Comparison of ENCODE assay signal across 27 cellular contexts in genomic region chr10:44949915-44950314, GRCh38. TPM values are rescaled to one million over a fixed set of nuclear protein-coding genes. Genes with fewer than 3 reads are reported as not detected.
DNase-seq lines count a peak whose midpoint lies in the region; ATAC-seq and TF ChIP-seq lines count a peak whose summit lies in the region.
"Had no signal": no experiment of that assay in that cellular context is flagged by ENCODE, and none has a peak within 500 bp of the region (broad histone marks: within the 10 kb centered on the region; RNA-seq: fewer than 3 reads in every experiment).

No MANE protein-coding gene starts in this region.

- H3K27ac Mint-ChIP-seq in chondrocyte (ENCODE audit: unreplicated experiment) = peak overlapping the region; percentile 81
- H3K27ac Mint-ChIP-seq: activated naive CD4-positive, alpha-beta T cell treated with anti-CD3 and anti-CD28 coated beads for 36 hours; activated T-cell treated with anti-CD3 and anti-CD28 coated beads, Interleukin-2, amount 50 U/mL, for 24 hours; T-helper 1 cell treated with Interleukin-12 subunit alpha and Interleukin-12 subunit beta and Interleukin-4 antibody, amounts not matched to agents 30 μg/mL and 1 μg/mL, for 36 hours had no signal

- no peak overlapping the region for H3K4me3 ChIP-seq in stomach
- H3K4me3 ChIP-seq: esophagus muscularis mucosa, gastrocnemius medialis, K562, psoas muscle, smooth muscle cell had no signal

- ATAC-seq in HG03097 (IDR thresholded peaks at IDR 0.05; ENCODE audit: low FRiP score, unreplicated experiment) = no peak
- ATAC-seq: gastrocnemius medialis, K562 had no signal

- peaks cover 36% of the 10 kb centered on the region for H3K4me1 Mint-ChIP-seq in chondrocyte (ENCODE audit: low read depth)

- no peak for TF ChIP-seq EP300 in stomach (IDR thresholded peaks at IDR 0.05)

- no peaks in the 10 kb centered on the region for H3K27me3 ChIP-seq in stomach
- H3K27me3 ChIP-seq: esophagus muscularis mucosa, gastrocnemius medialis had no signal

- DNase-seq in activated CD4-positive, CD25-positive, alpha-beta regulatory T cell treated with anti-CD3 and anti-CD28 coated beads, Interleukin-2, amount 50 U/mL, for 72 hours = peak; percentile 14
- no peak for DNase-seq in activated CD4-positive, CD25-positive, alpha-beta regulatory T cell (lab: John Stamatoyannopoulos, UW)
- DNase-seq in chondrocyte (ENCODE audit: low spot score) = no peak
- DNase-seq in mesenteric fat pad (ENCODE audit: low spot score) = peak; percentile 64
- DNase-seq in stomach = peak; percentile 64
- no peak for DNase-seq in NCI-H2107 (lab: John Stamatoyannopoulos, UW)
- no peak for DNase-seq in DMS53 treated with DMSO at 0.1 percent for 48 hours (lab: John Stamatoyannopoulos, UW; ENCODE audit: unreplicated experiment)
- DNase-seq: activated naive CD4-positive, alpha-beta T cell treated with anti-CD3 and anti-CD28 coated beads for 36 hours; activated T-cell treated with anti-CD3 and anti-CD28 coated beads, Interleukin-2, amount 50 U/mL, for 24 hours; amygdala; C1 segment of cervical spinal cord; central memory CD4-positive, alpha-beta T cell; effector memory CD4-positive, alpha-beta T cell; gastrocnemius medialis; midbrain; NCI-H774; psoas muscle; stimulated activated CD4-positive, alpha-beta T cell treated with anti-CD3 and anti-CD28 coated beads, Interleukin-4, amount 100 ng/mL, for 24 hours had no signal

- no peak for TF ChIP-seq CTCF in chondrocyte (IDR thresholded peaks at IDR 0.05)
- no peak for TF ChIP-seq CTCF in stomach (IDR thresholded peaks at IDR 0.05)

- peaks cover 10 to 16% (median 13%) of the 10 kb centered on the region in 4 donors for H3K4me1 ChIP-seq in stomach

- 51 to 60% (median 56%) methylated on average over 3 of the region's 3 CpGs for WGBS in stomach, 5 donors

- no peak for TF ChIP-seq POLR2A in stomach (IDR thresholded peaks at IDR 0.05)

- no peaks in the 10 kb centered on the region for H3K36me3 ChIP-seq in stomach

- intact Hi-C loops in stomach (cut with DNase I; ENCODE audit: low total_unique reads) = no loop called here

- peaks cover 8% of the 10 kb centered on the region for H3K36me3 Mint-ChIP-seq in chondrocyte (ENCODE audit: low read depth)

- no peak overlapping the region for H3K4me3 Mint-ChIP-seq in chondrocyte (ENCODE audit: unreplicated experiment)
- H3K4me3 Mint-ChIP-seq: activated naive CD4-positive, alpha-beta T cell treated with anti-CD3 and anti-CD28 coated beads for 36 hours; activated T-cell treated with anti-CD3 and anti-CD28 coated beads, Interleukin-2, amount 50 U/mL, for 24 hours; T-helper 1 cell treated with Interleukin-12 subunit alpha and Interleukin-12 subunit beta and Interleukin-4 antibody, amounts not matched to agents 30 μg/mL and 1 μg/mL, for 36 hours had no signal

- peaks cover 4% of the 10 kb centered on the region for H3K9me3 Mint-ChIP-seq in chondrocyte (ENCODE audit: low read depth)

- H3K27me3 Mint-ChIP-seq in chondrocyte (ENCODE audit: low read depth) = no peaks in the 10 kb centered on the region
- H3K27me3 Mint-ChIP-seq: activated T-cell treated with anti-CD3 and anti-CD28 coated beads, Interleukin-2, amount 50 U/mL, for 24 hours had no signal

- peak overlapping the region in 2 of 5 donors; percentile 30 to 69 for H3K27ac ChIP-seq in stomach
- H3K27ac ChIP-seq: gastrocnemius medialis, psoas muscle had no signal

- H3K9me3 ChIP-seq in stomach = no peaks in the 10 kb centered on the region
- H3K9me3 ChIP-seq: esophagus muscularis mucosa, gastrocnemius medialis, psoas muscle had no signal

RNA-seq across cellular contexts. Expression of gene RASSF4, which starts 9.7 kb away (rescaled TPM):
- total RNA-seq in chondrocyte (24.6 to 37.8 TPM (median 35.9 TPM) in 3 replicates), mesenteric fat pad (122 TPM), stomach (10 to 100 TPM in 4 of 5 donors, 1 to 10 TPM in 1; 7.8 to 74.5 (median 22.7) TPM)
- polyA plus RNA-seq in stomach = 10 to 100 TPM in 2 of 3 donors, 1 to 10 TPM in 1; 7.8 to 13.7 (median 10.4) TPM

RNA-seq across cellular contexts. Expression of gene DEPP1, which starts 28.7 kb away (rescaled TPM):
- 9.4 to 105 TPM (median 105 TPM) in 3 replicates for total RNA-seq in chondrocyte
- total RNA-seq in mesenteric fat pad = 566 TPM
- total RNA-seq in stomach = 10 to 100 TPM in 4 of 5 donors, 1 to 10 TPM in 1; 9.8 to 72.9 (median 29.0) TPM
- 10 to 100 TPM; 24.4 to 65.1 (median 42.0) TPM for polyA plus RNA-seq in stomach

RNA-seq across cellular contexts. Expression of gene TMEM72, which starts 38.8 kb away (rescaled TPM):
- total RNA-seq in chondrocyte = not detected in 3 replicates
- not detected for total RNA-seq in mesenteric fat pad
- total RNA-seq in stomach = 10 to 100 TPM in 1 of 5 donors, 1 to 10 TPM in 1, not detected in 3; 1.3 to 30.4 TPM
- under 1 TPM in 1 of 3 donors, not detected in 2; 0.13 TPM for polyA plus RNA-seq in stomach
- total RNA-seq: activated naive CD4-positive, alpha-beta T cell treated with anti-CD3 and anti-CD28 coated beads for 36 hours; esophagus muscularis mucosa; G401; gastrocnemius medialis; K562; kidney epithelial cell; psoas muscle; SK-MEL-5; smooth muscle cell; urinary bladder had no signal
- polyA plus RNA-seq: K562, psoas muscle, smooth muscle cell, urinary bladder had no signal

RNA-seq across cellular contexts. Expression of gene ZNF22, which starts 50.8 kb away (rescaled TPM):
- total RNA-seq in chondrocyte = 15.5 to 21.6 TPM (median 19.8 TPM) in 3 replicates
- total RNA-seq in mesenteric fat pad = 50.3 TPM
- 10 to 100 TPM in 3 of 5 donors, 1 to 10 TPM in 1, under 1 TPM in 1; 0.58 to 39.8 (median 13.4) TPM for total RNA-seq in stomach
- 10 to 100 TPM; 12.1 to 23.5 (median 20.2) TPM for polyA plus RNA-seq in stomach

Comparison
In these comparisons a context has a peak if more than half of its experiments do, and no peak if none do; other contexts are left out.
1. DNase-seq: peak in activated CD4-positive, CD25-positive, alpha-beta regulatory T cell treated with anti-CD3 and anti-CD28 coated beads, Interleukin-2, amount 50 U/mL, for 72 hours (single experiment), mesenteric fat pad (single experiment) and stomach (single experiment); none in activated CD4-positive, CD25-positive, alpha-beta regulatory T cell (0 of 4), chondrocyte (single experiment), NCI-H2107 (single experiment) and DMS53 treated with DMSO at 0.1 percent for 48 hours (single experiment).